Comparison of ENCODE assay signal across 35 cellular contexts in genomic region chr3:167274141-167274874, GRCh38.
"Had no signal": no experiment of that assay in that cellular context is flagged by ENCODE, and none has a peak within 500 bp of the region (broad histone marks: within the 10 kb centered on the region; RNA-seq: fewer than 3 reads in every experiment).

No MANE protein-coding gene starts in this region.

- H3K27me3 Mint-ChIP-seq: activated B cell treated with CpG ODN at 0.5 μM for 24 hours; activated CD4-positive, alpha-beta memory T cell treated with anti-CD3 and anti-CD28 coated beads for 36 hours; activated CD4-positive, alpha-beta T cell treated with anti-CD3 and anti-CD28 coated beads, Interleukin-2, amount 10 ng/mL, durations not matched to agents 24 days and 14 days; activated CD8-positive, alpha-beta T cell treated with anti-CD3 and anti-CD28 coated beads for 36 hours; activated naive CD4-positive, alpha-beta T cell treated with anti-CD3 and anti-CD28 coated beads, Interleukin-2, amount 10 ng/mL, durations not matched to agents 7 days and 5 days; activated naive CD4-positive, alpha-beta T cell treated with anti-CD3 and anti-CD28 coated beads, Interleukin-2, amount 50 U/mL, for 24 hours; activated naive CD8-positive, alpha-beta T cell; activated naive CD8-positive, alpha-beta T cell treated with anti-CD3 and anti-CD28 coated beads, Interleukin-2, amount 10 ng/mL, durations not matched to agents 7 days and 5 days; activated naive CD8-positive, alpha-beta T cell treated with anti-CD3 and anti-CD28 coated beads, Interleukin-2, amount 50 U/mL, for 24 hours; activated T-helper 17 cell treated with anti-CD3 and anti-CD28 coated beads, Interleukin-2, amount 50 U/mL, for 72 hours had no signal

- H3K27ac ChIP-seq: ascending aorta, brain microvascular endothelial cell, breast epithelium, VCaP had no signal

- H3K4me3 ChIP-seq: ascending aorta, breast epithelium had no signal

- H3K4me1 ChIP-seq: ascending aorta, breast epithelium had no signal

- H3K36me3 Mint-ChIP-seq: activated CD4-positive, alpha-beta memory T cell treated with anti-CD3 and anti-CD28 coated beads for 36 hours; activated naive CD4-positive, alpha-beta T cell treated with anti-CD3 and anti-CD28 coated beads, Interleukin-2, amount 10 ng/mL, durations not matched to agents 7 days and 5 days; activated naive CD4-positive, alpha-beta T cell treated with anti-CD3 and anti-CD28 coated beads, Interleukin-2, amount 50 U/mL, for 24 hours; activated naive CD8-positive, alpha-beta T cell; activated naive CD8-positive, alpha-beta T cell treated with anti-CD3 and anti-CD28 coated beads, Interleukin-2, amount 10 ng/mL, durations not matched to agents 7 days and 5 days had no signal

- H3K27ac Mint-ChIP-seq: activated B cell treated with CpG ODN at 0.5 μM for 24 hours; activated CD4-positive, alpha-beta memory T cell treated with anti-CD3 and anti-CD28 coated beads for 36 hours; activated CD4-positive, alpha-beta T cell treated with anti-CD3 and anti-CD28 coated beads, Interleukin-2, amount 10 ng/mL, durations not matched to agents 24 days and 14 days; activated CD8-positive, alpha-beta T cell treated with anti-CD3 and anti-CD28 coated beads for 36 hours; activated naive CD4-positive, alpha-beta T cell treated with anti-CD3 and anti-CD28 coated beads, Interleukin-2, amount 10 ng/mL, durations not matched to agents 7 days and 5 days; activated naive CD4-positive, alpha-beta T cell treated with anti-CD3 and anti-CD28 coated beads, Interleukin-2, amount 50 U/mL, for 24 hours; activated naive CD8-positive, alpha-beta T cell; activated naive CD8-positive, alpha-beta T cell treated with anti-CD3 and anti-CD28 coated beads, Interleukin-2, amount 10 ng/mL, durations not matched to agents 7 days and 5 days; activated naive CD8-positive, alpha-beta T cell treated with anti-CD3 and anti-CD28 coated beads, Interleukin-2, amount 50 U/mL, for 24 hours; activated T-cell treated with anti-CD3 and anti-CD28 coated beads, Interleukin-2, amount 50 U/mL, for 72 hours; activated T-helper 1 cell treated with anti-CD3 and anti-CD28 coated beads, Interleukin-12 subunit alpha, Interleukin-12 subunit beta, Interleukin-2, Interleukin-4 antibody, amounts not matched to agents 30 ng/mL and 10 ng/mL and 1 ng/mL, durations not matched to agents 14 hours and 24 hours and 36 hours; activated T-helper 17 cell treated with anti-CD3 and anti-CD28 coated beads, Interleukin-2, amount 50 U/mL, for 72 hours; T-helper 1 cell treated with Interleukin-12 subunit alpha and Interleukin-12 subunit beta and Interleukin-4 antibody, amounts not matched to agents 30 μg/mL and 1 μg/mL, for 36 hours; T-helper 2 cell treated with Interferon-gamma antibody and Interleukin-4, amounts not matched to agents 5 μg/mL and 100 μg/mL, for 36 hours had no signal

- H3K9me3 Mint-ChIP-seq: activated CD4-positive, alpha-beta memory T cell treated with anti-CD3 and anti-CD28 coated beads for 36 hours; activated CD4-positive, alpha-beta T cell treated with anti-CD3 and anti-CD28 coated beads, Interleukin-2, amount 10 ng/mL, durations not matched to agents 24 days and 14 days; activated CD8-positive, alpha-beta T cell treated with anti-CD3 and anti-CD28 coated beads for 36 hours had no signal

- ATAC-seq: activated CD8-positive, alpha-beta T cell treated with anti-CD3 and anti-CD28 coated beads for 36 hours; activated naive CD8-positive, alpha-beta T cell treated with anti-CD3 and anti-CD28 coated beads, Interleukin-2, amount 50 U/mL, for 24 hours; activated T-cell treated with anti-CD3 and anti-CD28 coated beads, Interleukin-2, amount 50 U/mL, for 4 hours; activated T-cell treated with anti-CD3 and anti-CD28 coated beads, Interleukin-2, amount 50 U/mL, for 72 hours; activated T-helper 17 cell treated with anti-CD3 and anti-CD28 coated beads, Interleukin-2, amount 50 U/mL, for 72 hours had no signal

- FAIRE-seq: TTC549 had no signal

- H3K36me3 ChIP-seq: ascending aorta, brain microvascular endothelial cell, breast epithelium had no signal

- H3K27me3 ChIP-seq: ascending aorta, brain microvascular endothelial cell, breast epithelium had no signal

- H3K4me3 Mint-ChIP-seq: activated B cell treated with CpG ODN at 0.5 μM for 24 hours; activated CD4-positive, alpha-beta memory T cell treated with anti-CD3 and anti-CD28 coated beads for 36 hours; activated CD4-positive, alpha-beta T cell treated with anti-CD3 and anti-CD28 coated beads, Interleukin-2, amount 10 ng/mL, durations not matched to agents 24 days and 14 days; activated CD8-positive, alpha-beta T cell treated with anti-CD3 and anti-CD28 coated beads for 36 hours; activated naive CD4-positive, alpha-beta T cell treated with anti-CD3 and anti-CD28 coated beads, Interleukin-2, amount 10 ng/mL, durations not matched to agents 7 days and 5 days; activated naive CD4-positive, alpha-beta T cell treated with anti-CD3 and anti-CD28 coated beads, Interleukin-2, amount 50 U/mL, for 24 hours; activated naive CD8-positive, alpha-beta T cell; activated naive CD8-positive, alpha-beta T cell treated with anti-CD3 and anti-CD28 coated beads, Interleukin-2, amount 10 ng/mL, durations not matched to agents 7 days and 5 days; activated naive CD8-positive, alpha-beta T cell treated with anti-CD3 and anti-CD28 coated beads, Interleukin-2, amount 50 U/mL, for 24 hours; activated T-cell treated with anti-CD3 and anti-CD28 coated beads, Interleukin-2, amount 50 U/mL, for 4 hours; activated T-cell treated with anti-CD3 and anti-CD28 coated beads, Interleukin-2, amount 50 U/mL, for 72 hours; activated T-helper 1 cell treated with anti-CD3 and anti-CD28 coated beads, Interleukin-12 subunit alpha, Interleukin-12 subunit beta, Interleukin-2, Interleukin-4 antibody, amounts not matched to agents 30 ng/mL and 10 ng/mL and 1 ng/mL, durations not matched to agents 14 hours and 24 hours and 36 hours; activated T-helper 17 cell treated with anti-CD3 and anti-CD28 coated beads, Interleukin-2, amount 50 U/mL, for 72 hours; T-helper 1 cell treated with Interleukin-12 subunit alpha and Interleukin-12 subunit beta and Interleukin-4 antibody, amounts not matched to agents 30 μg/mL and 1 μg/mL, for 36 hours; T-helper 2 cell treated with Interferon-gamma antibody and Interleukin-4, amounts not matched to agents 5 μg/mL and 100 μg/mL, for 36 hours had no signal

- DNase-seq: activated B cell treated with CpG ODN at 0.5 μM for 24 hours; activated CD4-positive, alpha-beta memory T cell treated with anti-CD3 and anti-CD28 coated beads for 36 hours; activated CD4-positive, alpha-beta T cell treated with anti-CD3 and anti-CD28 coated beads for 4 hours; activated CD4-positive, alpha-beta T cell treated with anti-CD3 and anti-CD28 coated beads, Interleukin-2, amount 10 ng/mL, durations not matched to agents 24 days and 14 days; activated CD4-positive, alpha-beta T cell treated with anti-CD3 and anti-CD28 coated beads, Interleukin-2, amount 50 U/mL, for 1 hour; activated CD4-positive, alpha-beta T cell treated with anti-CD3 and anti-CD28 coated beads, Interleukin-2, amount 50 U/mL, for 4 hours; activated CD4-positive, CD25-positive, alpha-beta regulatory T cell treated with anti-CD3 and anti-CD28 coated beads, Interleukin-2, amount 50 U/mL, for 72 hours; activated CD8-positive, alpha-beta memory T cell treated with anti-CD3 and anti-CD28 coated beads, Interleukin-2, amount 50 U/mL, for 4 hours; activated CD8-positive, alpha-beta T cell treated with anti-CD3 and anti-CD28 coated beads for 36 hours; activated effector memory CD4-positive, alpha-beta T cell treated with anti-CD3 and anti-CD28 coated beads, Interleukin-2, amount 50 U/mL, for 16 hours; activated naive CD4-positive, alpha-beta T cell treated with anti-CD3 and anti-CD28 coated beads, Interleukin-2, amount 10 ng/mL, durations not matched to agents 7 days and 5 days; activated naive CD4-positive, alpha-beta T cell treated with Interleukin-2 at 50 U/mL for 16 hours; activated naive CD8-positive, alpha-beta T cell treated with anti-CD3 and anti-CD28 coated beads, Interleukin-2, amount 10 ng/mL, durations not matched to agents 7 days and 5 days; activated naive CD8-positive, alpha-beta T cell treated with anti-CD3 and anti-CD28 coated beads, Interleukin-2, amount 50 U/mL, for 24 hours; activated T-cell treated with anti-CD3 and anti-CD28 coated beads for 4 hours; activated T-cell treated with anti-CD3 and anti-CD28 coated beads, Interleukin-2, amount 50 U/mL, for 1 hour; activated T-cell treated with anti-CD3 and anti-CD28 coated beads, Interleukin-2, amount 50 U/mL, for 4 hours; activated T-cell treated with anti-CD3 and anti-CD28 coated beads, Interleukin-2, amount 50 U/mL, for 72 hours; amygdala; anterior cingulate cortex; brain microvascular endothelial cell; central memory CD4-positive, alpha-beta T cell; T-helper 1 cell; T-helper 2 cell; T-helper 9 cell had no signal

- H3K4me1 Mint-ChIP-seq: activated B cell treated with CpG ODN at 0.5 μM for 24 hours; activated CD4-positive, alpha-beta T cell treated with anti-CD3 and anti-CD28 coated beads, Interleukin-2, amount 10 ng/mL, durations not matched to agents 24 days and 14 days; activated naive CD4-positive, alpha-beta T cell treated with anti-CD3 and anti-CD28 coated beads, Interleukin-2, amount 10 ng/mL, durations not matched to agents 7 days and 5 days; activated naive CD4-positive, alpha-beta T cell treated with anti-CD3 and anti-CD28 coated beads, Interleukin-2, amount 50 U/mL, for 24 hours; activated naive CD8-positive, alpha-beta T cell treated with anti-CD3 and anti-CD28 coated beads, Interleukin-2, amount 10 ng/mL, durations not matched to agents 7 days and 5 days; activated naive CD8-positive, alpha-beta T cell treated with anti-CD3 and anti-CD28 coated beads, Interleukin-2, amount 50 U/mL, for 24 hours; activated T-helper 17 cell treated with anti-CD3 and anti-CD28 coated beads, Interleukin-2, amount 50 U/mL, for 72 hours had no signal

- H3K9me3 ChIP-seq: ascending aorta, breast epithelium had no signal
